15 cellular contexts compared by ENCODE assay signal in the genomic region with DNA sequence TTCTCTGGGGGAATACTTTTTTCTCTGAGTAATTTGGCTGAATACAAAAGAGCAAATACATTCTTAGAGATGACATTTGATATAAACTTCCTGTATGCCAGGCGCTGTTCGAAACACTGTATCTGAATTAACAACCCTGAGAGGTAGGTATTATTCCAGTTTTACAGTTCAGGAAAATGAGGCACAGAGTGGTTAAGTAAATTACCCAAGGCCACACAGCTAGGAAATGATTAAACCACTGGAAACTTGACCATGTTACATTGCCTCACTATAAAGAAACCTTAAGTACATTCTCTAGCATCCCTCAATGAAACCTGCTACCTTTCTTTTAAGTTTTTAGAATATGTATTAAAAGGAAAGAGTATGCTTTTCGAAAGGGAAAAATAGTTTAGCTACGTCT. TPM values are rescaled to one million over a fixed set of nuclear protein-coding genes. Genes with fewer than 3 reads are reported as not detected.
DNase-seq lines count a peak whose midpoint lies in the region; ATAC-seq and TF ChIP-seq lines count a peak whose summit lies in the region.
"Had no signal": no experiment of that assay in that cellular context is flagged by ENCODE, and none has a peak within 500 bp of the region (broad histone marks: within the 10 kb centered on the region; RNA-seq: fewer than 3 reads in every experiment).

No MANE protein-coding gene starts in this region.

- H4K20me1 ChIP-seq in mammary epithelial cell (ENCODE audit: insufficient read depth, low read length): no peaks in the 10 kb centered on the region

- intact Hi-C loops in MCF 10A (cut with micrococcal nuclease) (no loop called here), mammary epithelial cell (cut with micrococcal nuclease) (no loop called here)
- intact Hi-C loops in activated T-helper 2 cell treated with anti-CD3 and anti-CD28 coated beads, Interferon-gamma antibody, Interleukin-2, Interleukin-4, amounts not matched to agents 10 μg/mL and 5 μg/mL and 100 μg/mL, durations not matched to agents 14 hours and 24 hours and 36 hours (cut with micrococcal nuclease): no loop called here

- no peak overlapping the region for H3K4me2 ChIP-seq in mammary epithelial cell (ENCODE audit: insufficient read depth, low read depth, low read length)

- in situ Hi-C loops in mammary epithelial cell (cut with MboI; ENCODE audit: low sequenced_read_pairs in 2 of 2): loop anchor here in 1 of 2 donors (10.0 kb wide), 1 partner anchor 961 kb away; no protein-coding TSS in a partner anchor

- H3K9ac ChIP-seq in mammary epithelial cell (ENCODE audit: insufficient read depth, low read length): no peak overlapping the region

- no peak overlapping the region for H3K27ac ChIP-seq in mammary epithelial cell (ENCODE audit: insufficient read depth, low read depth, low read length)
- no peak overlapping the region for H3K27ac ChIP-seq in caudate nucleus (ENCODE audit: low read depth, low read length)
- H3K27ac ChIP-seq: C4-2B had no signal

- TF ChIP-seq CTCF in MCF 10A (IDR thresholded peaks at IDR 0.05; ENCODE audit: unreplicated experiment) (no peak), mammary epithelial cell (conservative IDR thresholded peaks at IDR 0.05 in 1 of 2, IDR thresholded peaks at IDR 0.05 in 1 of 2; ENCODE audit: extremely low read depth in 1 of 2, insufficient read depth in 1 of 2, low read depth in 1 of 2, low read length in 2 of 2) (no peak), mesothelial cell of epicardium (IDR thresholded peaks at IDR 0.05; ENCODE audit: unreplicated experiment) (no peak)

- H3K9me3 ChIP-seq in mammary epithelial cell (replicated peaks; ENCODE audit: insufficient read depth, low read length): no peaks in the 10 kb centered on the region
- H3K9me3 ChIP-seq: BE2C had no signal

- ATAC-seq in GM21619 (IDR thresholded peaks at IDR 0.05; ENCODE audit: unreplicated experiment) (no peak), HG03342 (IDR thresholded peaks at IDR 0.05; ENCODE audit: unreplicated experiment) (no peak)

- peaks cover 16% of the 10 kb centered on the region for H3K36me3 ChIP-seq in mammary epithelial cell (ENCODE audit: insufficient read depth, low read length)
- H3K36me3 ChIP-seq: BE2C had no signal

- no peak for DNase-seq in MCF 10A (ENCODE audit: unreplicated experiment)
- DNase-seq in mammary epithelial cell: no peak
- DNase-seq in activated T-helper 2 cell treated with anti-CD3 and anti-CD28 coated beads, Interferon-gamma antibody, Interleukin-2, Interleukin-4, amounts not matched to agents 10 μg/mL and 5 μg/mL and 100 μg/mL, durations not matched to agents 14 hours and 24 hours and 36 hours (ENCODE audit: low spot score): no peak
- DNase-seq in mesothelial cell of epicardium (ENCODE audit: low spot score in 2 of 2, unreplicated experiment in 2 of 2): no peak
- DNase-seq in caudate nucleus (lab: John Stamatoyannopoulos, UW): no peak
- DNase-seq: BE2C; CD4-positive, alpha-beta memory T cell; DMS153; DMS79 treated with DMSO at 0.1 percent for 48 hours; EL; GOT3; H9 had no signal

- POLR2A ChIA-PET in MCF 10A (lab: Yijun Ruan, JAX): interaction anchor here (0.5 to 1.3 kb wide), 9 partner anchors 11 to 1285 kb away, joined by 3 to 4 read pairs (median 3); partner anchors contain the start of gene SMYD2

- no peaks in the 10 kb centered on the region for H3K4me1 Mint-ChIP-seq in MCF 10A (ENCODE audit: insufficient read depth, unreplicated experiment)
- H3K4me1 Mint-ChIP-seq in activated T-helper 2 cell treated with anti-CD3 and anti-CD28 coated beads, Interferon-gamma antibody, Interleukin-2, Interleukin-4, amounts not matched to agents 10 μg/mL and 5 μg/mL and 100 μg/mL, durations not matched to agents 14 hours and 24 hours and 36 hours (ENCODE audit: low read depth): peaks cover 36% of the 10 kb centered on the region
- H3K4me1 Mint-ChIP-seq in mesothelial cell of epicardium: peaks cover 19% of the 10 kb centered on the region
- H3K4me1 Mint-ChIP-seq: CD4-positive, alpha-beta memory T cell had no signal

- WGBS in mammary epithelial cell (ENCODE audit: low coverage, missing lambda C conversion rate): 100% methylated on average over 4 of the region's 4 CpGs

- CTCF ChIA-PET in MCF 10A (lab: Yijun Ruan, JAX) (interaction anchor here (0.7 to 20.4 kb wide), 15 partner anchors 7 to 1193 kb away, joined by 3 to 958 read pairs (median 5); no protein-coding TSS in a partner anchor), mammary epithelial cell (lab: Charles Lee; ENCODE audit: low non-redundant PET) (no interaction called here)

- H3K27ac Mint-ChIP-seq in MCF 10A (ENCODE audit: low read depth, unreplicated experiment) (peak overlapping the region; percentile 21), mesothelial cell of epicardium (peak overlapping the region; percentile 3)
- peak overlapping the region; percentile 39 for H3K27ac Mint-ChIP-seq in activated T-helper 2 cell treated with anti-CD3 and anti-CD28 coated beads, Interferon-gamma antibody, Interleukin-2, Interleukin-4, amounts not matched to agents 10 μg/mL and 5 μg/mL and 100 μg/mL, durations not matched to agents 14 hours and 24 hours and 36 hours
- H3K27ac Mint-ChIP-seq: H9 had no signal

- no TSS peak for BruUV-seq in MCF 10A (replicated peaks; lab: Mats Ljungman, UMichigan)
- no TSS peak for BruUV-seq in mammary epithelial cell (replicated peaks; lab: Mats Ljungman, UMichigan)

- H3K36me3 Mint-ChIP-seq in MCF 10A (ENCODE audit: insufficient read depth, unreplicated experiment) (peaks cover 50% of the 10 kb centered on the region), mesothelial cell of epicardium (peaks cover 11% of the 10 kb centered on the region)
- H3K36me3 Mint-ChIP-seq in activated T-helper 2 cell treated with anti-CD3 and anti-CD28 coated beads, Interferon-gamma antibody, Interleukin-2, Interleukin-4, amounts not matched to agents 10 μg/mL and 5 μg/mL and 100 μg/mL, durations not matched to agents 14 hours and 24 hours and 36 hours (ENCODE audit: low read depth): peaks cover 40% of the 10 kb centered on the region

- no peaks in the 10 kb centered on the region for H3K27me3 Mint-ChIP-seq in MCF 10A (ENCODE audit: insufficient read depth, unreplicated experiment)
- H3K27me3 Mint-ChIP-seq in activated T-helper 2 cell treated with anti-CD3 and anti-CD28 coated beads, Interferon-gamma antibody, Interleukin-2, Interleukin-4, amounts not matched to agents 10 μg/mL and 5 μg/mL and 100 μg/mL, durations not matched to agents 14 hours and 24 hours and 36 hours (ENCODE audit: low read depth): no peaks in the 10 kb centered on the region
- no peaks in the 10 kb centered on the region for H3K27me3 Mint-ChIP-seq in mesothelial cell of epicardium (ENCODE audit: low read depth)
- H3K27me3 Mint-ChIP-seq: CD4-positive, alpha-beta memory T cell had no signal

- H3K4me1 ChIP-seq in mammary epithelial cell (ENCODE audit: insufficient read depth, low read length): peaks cover 5% of the 10 kb centered on the region
- H3K4me1 ChIP-seq: BE2C had no signal

- no peak overlapping the region for H3K4me3 ChIP-seq in mammary epithelial cell (replicated peaks in 1 of 3; ENCODE audit: insufficient read depth in 1 of 3, low read depth in 2 of 3, low read length in 3 of 3)

- dilution Hi-C loops in mammary epithelial cell (cut with HindIII; ENCODE audit: low sequenced_read_pairs): no loop called here

- H3K27me3 ChIP-seq in mammary epithelial cell (ENCODE audit: insufficient read depth, low read length): no peaks in the 10 kb centered on the region
- H3K27me3 ChIP-seq: BE2C had no signal

- H3K4me3 Mint-ChIP-seq in MCF 10A (ENCODE audit: unreplicated experiment) (no peak overlapping the region), mesothelial cell of epicardium (no peak overlapping the region)
- H3K4me3 Mint-ChIP-seq in activated T-helper 2 cell treated with anti-CD3 and anti-CD28 coated beads, Interferon-gamma antibody, Interleukin-2, Interleukin-4, amounts not matched to agents 10 μg/mL and 5 μg/mL and 100 μg/mL, durations not matched to agents 14 hours and 24 hours and 36 hours (ENCODE audit: low read depth): no peak overlapping the region
- H3K4me3 Mint-ChIP-seq: CD4-positive, alpha-beta memory T cell; H9 had no signal

- H2AFZ ChIP-seq in mammary epithelial cell (ENCODE audit: low read depth, low read length): no peak overlapping the region

- H3K9me3 Mint-ChIP-seq in MCF 10A (ENCODE audit: unreplicated experiment) (no peaks in the 10 kb centered on the region), mesothelial cell of epicardium (no peaks in the 10 kb centered on the region)
- no peaks in the 10 kb centered on the region for H3K9me3 Mint-ChIP-seq in activated T-helper 2 cell treated with anti-CD3 and anti-CD28 coated beads, Interferon-gamma antibody, Interleukin-2, Interleukin-4, amounts not matched to agents 10 μg/mL and 5 μg/mL and 100 μg/mL, durations not matched to agents 14 hours and 24 hours and 36 hours
- H3K9me3 Mint-ChIP-seq: CD4-positive, alpha-beta memory T cell; H9 had no signal

- no peaks in the 10 kb centered on the region for H3K79me2 ChIP-seq in mammary epithelial cell (ENCODE audit: insufficient read depth, low read length)

RNA-seq across cellular contexts. Expression of gene SMYD2, which starts 54.6 kb away (rescaled TPM):
- total RNA-seq in MCF 10A (2022) (54.5 and 75.1 TPM in 2 replicates), mammary epithelial cell (10 to 100 TPM; 41.3 to 42.1 TPM), mesothelial cell of epicardium (34.8 to 35.8 TPM (median 35.3 TPM) in 3 replicates)
- 48.8 TPM for polyA plus RNA-seq in mammary epithelial cell
- polyA minus RNA-seq in mammary epithelial cell: 39.4 TPM
- 33.6 and 34.5 TPM in 2 replicates for total RNA-seq in activated T-helper 2 cell treated with anti-CD3 and anti-CD28 coated beads, Interferon-gamma antibody, Interleukin-2, Interleukin-4, amounts not matched to agents 10 μg/mL and 5 μg/mL and 100 μg/mL, durations not matched to agents 14 hours and 24 hours and 36 hours
